In genomic region chr5:18395126-18396110, GRCh38 we compare ENCODE assay signal across 18 cellular contexts.
DNase-seq lines count a peak whose midpoint lies in the region; ATAC-seq and TF ChIP-seq lines count a peak whose summit lies in the region.
"Had no signal": no experiment of that assay in that cellular context is flagged by ENCODE, and none has a peak within 500 bp of the region (broad histone marks: within the 10 kb centered on the region; RNA-seq: fewer than 3 reads in every experiment).

No MANE protein-coding gene starts in this region.

- H3K27ac Mint-ChIP-seq in Calu3 (ENCODE audit: unreplicated experiment) = no peak overlapping the region
- no peak overlapping the region for H3K27ac Mint-ChIP-seq in T-helper 2 cell treated with Interferon-gamma antibody and Interleukin-4, amounts not matched to agents 5 μg/mL and 100 μg/mL, for 36 hours
- H3K27ac Mint-ChIP-seq: HFFc6 had no signal

- TF ChIP-seq CTCF in RWPE2 (IDR thresholded peaks at IDR 0.05; ENCODE audit: poor library complexity, severe bottlenecking) = no peak
- TF ChIP-seq CTCF in hepatocyte (IDR thresholded peaks at IDR 0.05; ENCODE audit: poor library complexity) = no peak
- no peak for TF ChIP-seq CTCF in upper lobe of right lung (IDR thresholded peaks at IDR 0.05)
- no peak for TF ChIP-seq CTCF in Calu3 (IDR thresholded peaks at IDR 0.05; ENCODE audit: unreplicated experiment)
- no peak for TF ChIP-seq CTCF in GM13976 (IDR thresholded peaks at IDR 0.05; ENCODE audit: borderline replicate concordance, control extremely low read depth, extremely low read depth, insufficient read depth, missing control alignments)

- no peaks in the 10 kb centered on the region for H3K36me3 Mint-ChIP-seq in Calu3 (ENCODE audit: insufficient read depth, unreplicated experiment)
- H3K36me3 Mint-ChIP-seq in T-helper 2 cell treated with Interferon-gamma antibody and Interleukin-4, amounts not matched to agents 5 μg/mL and 100 μg/mL, for 36 hours (ENCODE audit: low read depth) = no peaks in the 10 kb centered on the region

- H3K4me1 ChIP-seq in RWPE2 (ENCODE audit: insufficient read depth, poor library complexity, severe bottlenecking) (peaks cover 7% of the 10 kb centered on the region), hepatocyte (ENCODE audit: insufficient read depth) (peaks cover 11% of the 10 kb centered on the region), upper lobe of right lung (no peaks in the 10 kb centered on the region)
- H3K4me1 ChIP-seq: A549, Caco-2 had no signal

- H3K27ac ChIP-seq in RWPE2 (ENCODE audit: poor library complexity, severe bottlenecking) (no peak overlapping the region), hepatocyte (no peak overlapping the region), upper lobe of right lung (no peak overlapping the region)
- H3K27ac ChIP-seq: A549 had no signal

- no peaks in the 10 kb centered on the region for H4K20me1 ChIP-seq in hepatocyte (ENCODE audit: insufficient read depth, poor library complexity, severe bottlenecking)

- H3K4me2 ChIP-seq in hepatocyte = peak overlapping the region; percentile 4
- H3K4me2 ChIP-seq: A549 had no signal

- H3K36me3 ChIP-seq in RWPE2 (ENCODE audit: low read depth) (no peaks in the 10 kb centered on the region), hepatocyte (replicated peaks; ENCODE audit: insufficient read depth, low read depth) (no peaks in the 10 kb centered on the region), upper lobe of right lung (no peaks in the 10 kb centered on the region)

- no peak overlapping the region for H3K4me3 Mint-ChIP-seq in Calu3 (ENCODE audit: low read depth, unreplicated experiment)
- no peak overlapping the region for H3K4me3 Mint-ChIP-seq in T-helper 2 cell treated with Interferon-gamma antibody and Interleukin-4, amounts not matched to agents 5 μg/mL and 100 μg/mL, for 36 hours
- H3K4me3 Mint-ChIP-seq: HFFc6 had no signal

- peaks cover 3% of the 10 kb centered on the region for H3K9me3 Mint-ChIP-seq in Calu3 (ENCODE audit: low read depth, unreplicated experiment)
- no peaks in the 10 kb centered on the region for H3K9me3 Mint-ChIP-seq in T-helper 2 cell treated with Interferon-gamma antibody and Interleukin-4, amounts not matched to agents 5 μg/mL and 100 μg/mL, for 36 hours

- ATAC-seq in RWPE2 (ENCODE audit: low read depth) (peak; percentile 40), upper lobe of right lung (peak; percentile 40)
- ATAC-seq: Right ventricle myocardium inferior had no signal

- DNase-seq in NCI-H748 (lab: John Stamatoyannopoulos, UW; ENCODE audit: unreplicated experiment) (peak; percentile 42), NCI-H748 treated with DMSO at 0.1 percent for 48 hours (lab: John Stamatoyannopoulos, UW) (no peak), RWPE2 (ENCODE audit: low spot score) (no peak), hepatocyte (ENCODE audit: low spot score) (no peak), upper lobe of right lung (no peak), Calu3 (no peak), GM13976 (ENCODE audit: low spot score) (no peak)
- DNase-seq in T-helper 2 cell treated with Interferon-gamma antibody and Interleukin-4, amounts not matched to agents 5 μg/mL and 100 μg/mL, for 36 hours (ENCODE audit: low spot score) = no peak
- DNase-seq: Caco-2, DMS79, GOT3, HFFc6, NCI-H1417 treated with DMSO at 0.1 percent for 48 hours, NCI-H345, PC-3, T-helper 2 cell had no signal

- BruUV-seq in Calu3 (replicated peaks; lab: Mats Ljungman, UMichigan) = no TSS peak

- in situ Hi-C loops in GM13976 (cut with MboI; ENCODE audit: low sequenced_read_pairs, unreplicated experiment) = no loop called here

- no peaks in the 10 kb centered on the region for H3K79me2 ChIP-seq in hepatocyte

- H3K9me3 ChIP-seq in RWPE2 (ENCODE audit: severe bottlenecking) = no peaks in the 10 kb centered on the region
- H3K9me3 ChIP-seq in hepatocyte (ENCODE audit: low read depth) = no peaks in the 10 kb centered on the region
- H3K9me3 ChIP-seq in upper lobe of right lung = no peaks in the 10 kb centered on the region
- H3K9me3 ChIP-seq: A549, Caco-2 had no signal

- H2AFZ ChIP-seq in hepatocyte = no peak overlapping the region

- intact Hi-C loops in upper lobe of right lung (cut with DNase I) (no loop called here), Calu3 (cut with micrococcal nuclease; ENCODE audit: unreplicated experiment) (no loop called here)

- H3K27me3 ChIP-seq in RWPE2 (ENCODE audit: insufficient read depth, poor library complexity, severe bottlenecking) (peaks cover 3% of the 10 kb centered on the region), hepatocyte (no peaks in the 10 kb centered on the region), upper lobe of right lung (no peaks in the 10 kb centered on the region)

- 65% methylated on average over 10 of the region's 10 CpGs for WGBS in hepatocyte (ENCODE audit: low lambda C conversion rate, missing lambda C conversion rate)

- no peaks in the 10 kb centered on the region for H3K4me1 Mint-ChIP-seq in Calu3 (ENCODE audit: low read depth, unreplicated experiment)
- H3K4me1 Mint-ChIP-seq in T-helper 2 cell treated with Interferon-gamma antibody and Interleukin-4, amounts not matched to agents 5 μg/mL and 100 μg/mL, for 36 hours (ENCODE audit: low read depth) = no peaks in the 10 kb centered on the region

- no peaks in the 10 kb centered on the region for H3K27me3 Mint-ChIP-seq in Calu3 (ENCODE audit: unreplicated experiment)
- no peaks in the 10 kb centered on the region for H3K27me3 Mint-ChIP-seq in T-helper 2 cell treated with Interferon-gamma antibody and Interleukin-4, amounts not matched to agents 5 μg/mL and 100 μg/mL, for 36 hours (ENCODE audit: low read depth)

- H3K4me3 ChIP-seq in RWPE2 (ENCODE audit: severe bottlenecking) (no peak overlapping the region), hepatocyte (no peak overlapping the region), upper lobe of right lung (no peak overlapping the region)
- H3K4me3 ChIP-seq: A549 had no signal

- CTCF ChIA-PET in Calu3 (lab: Charles Lee) = no interaction called here

- no peaks in the 10 kb centered on the region for H3K9me2 ChIP-seq in hepatocyte (replicated peaks; ENCODE audit: insufficient read depth)
